11 cellular contexts compared by ENCODE assay signal in genomic region chr5:66209350-66209749, GRCh38.
A peak's percentile ranks its signal among the peaks of the same experiment; 100 is the strongest.
DNase-seq lines count a peak whose midpoint lies in the region; ATAC-seq and TF ChIP-seq lines count a peak whose summit lies in the region.
"Had no signal": no experiment of that assay in that cellular context is flagged by ENCODE, and none has a peak within 500 bp of the region (broad histone marks: within the 10 kb centered on the region; RNA-seq: fewer than 3 reads in every experiment).

No MANE protein-coding gene starts in this region.

- H3K36me3 Mint-ChIP-seq in activated CD4-positive, alpha-beta memory T cell treated with anti-CD3 and anti-CD28 coated beads for 36 hours: no peaks in the 10 kb centered on the region
- no peaks in the 10 kb centered on the region for H3K36me3 Mint-ChIP-seq in activated CD4-positive, alpha-beta memory T cell treated with anti-CD3 and anti-CD28 coated beads, Interleukin-2, amount 10 ng/mL, durations not matched to agents 7 days and 5 days (ENCODE audit: low read depth)
- H3K36me3 Mint-ChIP-seq in type B pancreatic cell: no peaks in the 10 kb centered on the region

- no peak overlapping the region for H3K27ac Mint-ChIP-seq in activated CD4-positive, alpha-beta memory T cell treated with anti-CD3 and anti-CD28 coated beads for 36 hours
- H3K27ac Mint-ChIP-seq in activated CD4-positive, alpha-beta memory T cell treated with anti-CD3 and anti-CD28 coated beads, Interleukin-2, amount 10 ng/mL, durations not matched to agents 7 days and 5 days: no peak overlapping the region
- peak overlapping the region; percentile 40 for H3K27ac Mint-ChIP-seq in type B pancreatic cell

- H3K4me1 Mint-ChIP-seq in activated CD4-positive, alpha-beta memory T cell treated with anti-CD3 and anti-CD28 coated beads for 36 hours (ENCODE audit: low read depth): no peaks in the 10 kb centered on the region
- H3K4me1 Mint-ChIP-seq in activated CD4-positive, alpha-beta memory T cell treated with anti-CD3 and anti-CD28 coated beads, Interleukin-2, amount 10 ng/mL, durations not matched to agents 7 days and 5 days: no peaks in the 10 kb centered on the region
- H3K4me1 Mint-ChIP-seq in type B pancreatic cell (ENCODE audit: unreplicated experiment): peaks cover 8% of the 10 kb centered on the region

- H3K79me2 ChIP-seq in osteoblast (ENCODE audit: insufficient read depth, low read length): no peaks in the 10 kb centered on the region

- H3K4me3 Mint-ChIP-seq in activated CD4-positive, alpha-beta memory T cell treated with anti-CD3 and anti-CD28 coated beads for 36 hours: no peak overlapping the region
- no peak overlapping the region for H3K4me3 Mint-ChIP-seq in activated CD4-positive, alpha-beta memory T cell treated with anti-CD3 and anti-CD28 coated beads, Interleukin-2, amount 10 ng/mL, durations not matched to agents 7 days and 5 days
- no peak overlapping the region for H3K4me3 Mint-ChIP-seq in type B pancreatic cell

- no peaks in the 10 kb centered on the region for H3K9me3 Mint-ChIP-seq in activated CD4-positive, alpha-beta memory T cell treated with anti-CD3 and anti-CD28 coated beads for 36 hours
- no peaks in the 10 kb centered on the region for H3K9me3 Mint-ChIP-seq in activated CD4-positive, alpha-beta memory T cell treated with anti-CD3 and anti-CD28 coated beads, Interleukin-2, amount 10 ng/mL, durations not matched to agents 7 days and 5 days
- peaks cover 4% of the 10 kb centered on the region for H3K9me3 Mint-ChIP-seq in type B pancreatic cell

- intact Hi-C loops in activated CD4-positive, alpha-beta memory T cell treated with anti-CD3 and anti-CD28 coated beads for 36 hours (cut with micrococcal nuclease): no loop called here
- intact Hi-C loops in left cardiac atrium (cut with DNase I): no loop called here

- no peaks in the 10 kb centered on the region for H3K27me3 Mint-ChIP-seq in activated CD4-positive, alpha-beta memory T cell treated with anti-CD3 and anti-CD28 coated beads for 36 hours
- no peaks in the 10 kb centered on the region for H3K27me3 Mint-ChIP-seq in activated CD4-positive, alpha-beta memory T cell treated with anti-CD3 and anti-CD28 coated beads, Interleukin-2, amount 10 ng/mL, durations not matched to agents 7 days and 5 days
- no peaks in the 10 kb centered on the region for H3K27me3 Mint-ChIP-seq in type B pancreatic cell

- H3K4me1 ChIP-seq in foreskin keratinocyte (peaks cover 5% of the 10 kb centered on the region), osteoblast (ENCODE audit: insufficient read depth, low read length) (no peaks in the 10 kb centered on the region)

- CTCF ChIA-PET in activated CD4-positive, alpha-beta memory T cell treated with anti-CD3 and anti-CD28 coated beads for 36 hours (lab: Charles Lee): no interaction called here
- CTCF ChIA-PET in activated CD4-positive, alpha-beta memory T cell treated with anti-CD3 and anti-CD28 coated beads, Interleukin-2, amount 10 ng/mL, durations not matched to agents 7 days and 5 days (lab: Charles Lee): no interaction called here

- peak; percentile 95 for ATAC-seq in foreskin keratinocyte
- no peak for ATAC-seq in left cardiac atrium

- no peaks in the 10 kb centered on the region for H3K36me3 ChIP-seq in osteoblast (ENCODE audit: insufficient read depth, low read length)
- H3K36me3 ChIP-seq: WERI-Rb-1 had no signal

- H3K9me3 ChIP-seq in osteoblast (ENCODE audit: low read depth, low read length): no peaks in the 10 kb centered on the region

- TF ChIP-seq CTCF in foreskin keratinocyte (conservative IDR thresholded peaks at IDR 0.05) (peak; percentile 75), type B pancreatic cell (conservative IDR thresholded peaks at IDR 0.05) (no peak), osteoblast (IDR thresholded peaks at IDR 0.05; ENCODE audit: extremely low read depth, low read depth, low read length) (no peak)

- no peak overlapping the region for H3K4me2 ChIP-seq in osteoblast (ENCODE audit: insufficient read depth, low read length)

- POLR2A ChIA-PET in activated CD4-positive, alpha-beta memory T cell treated with anti-CD3 and anti-CD28 coated beads for 36 hours (lab: Charles Lee): no interaction called here
- POLR2A ChIA-PET in activated CD4-positive, alpha-beta memory T cell treated with anti-CD3 and anti-CD28 coated beads, Interleukin-2, amount 10 ng/mL, durations not matched to agents 7 days and 5 days (lab: Charles Lee): no interaction called here

- H2AFZ ChIP-seq in osteoblast (ENCODE audit: low read length): no peak overlapping the region

- no peaks in the 10 kb centered on the region for H4K20me1 ChIP-seq in osteoblast (ENCODE audit: insufficient read depth, low read length)

- H3K27ac ChIP-seq in foreskin keratinocyte (no peak overlapping the region), osteoblast (ENCODE audit: low read depth, low read length) (no peak overlapping the region)
- H3K27ac ChIP-seq: WERI-Rb-1 had no signal

- no peak overlapping the region for H3K4me3 ChIP-seq in osteoblast (ENCODE audit: insufficient read depth, low read length)

- DNase-seq in activated CD4-positive, alpha-beta memory T cell treated with anti-CD3 and anti-CD28 coated beads for 36 hours: peak; percentile 38
- DNase-seq in activated CD4-positive, alpha-beta memory T cell treated with anti-CD3 and anti-CD28 coated beads, Interleukin-2, amount 10 ng/mL, durations not matched to agents 7 days and 5 days: no peak
- peak; percentile 52 for DNase-seq in NCI-H69 (lab: John Stamatoyannopoulos, UW)
- DNase-seq in foreskin keratinocyte: peak; percentile 87 to 92
- no peak for DNase-seq in type B pancreatic cell (ENCODE audit: extremely low spot score, unreplicated experiment)
- DNase-seq in osteoblast (ENCODE audit: insufficient read length, low spot score, missing footprints): no peak
- no peak for DNase-seq in left cardiac atrium
- no peak for DNase-seq in activated T-cell treated with anti-CD3 and anti-CD28 coated beads, Interleukin-2, amount 50 U/mL, for 48 hours
- DNase-seq: activated gamma-delta T cell, midbrain, WERI-Rb-1 had no signal

- H3K27me3 ChIP-seq in foreskin keratinocyte: peaks cover 3% of the 10 kb centered on the region
- H3K27me3 ChIP-seq in osteoblast (ENCODE audit: insufficient read depth, low read length): no peaks in the 10 kb centered on the region

Comparison
In these comparisons a context has a peak if more than half of its experiments do, and no peak if none do; other contexts are left out.
1. DNase-seq: peak in activated CD4-positive, alpha-beta memory T cell treated with anti-CD3 and anti-CD28 coated beads for 36 hours (single experiment), NCI-H69 (single experiment) and foreskin keratinocyte (2 of 2); none in activated CD4-positive, alpha-beta memory T cell treated with anti-CD3 and anti-CD28 coated beads, Interleukin-2, amount 10 ng/mL, durations not matched to agents 7 days and 5 days (single experiment), type B pancreatic cell (single experiment), osteoblast (single experiment), left cardiac atrium (single experiment) and activated T-cell treated with anti-CD3 and anti-CD28 coated beads, Interleukin-2, amount 50 U/mL, for 48 hours (0 of 2).